ENCODE assay signal across 9 cellular contexts in the genomic region with DNA sequence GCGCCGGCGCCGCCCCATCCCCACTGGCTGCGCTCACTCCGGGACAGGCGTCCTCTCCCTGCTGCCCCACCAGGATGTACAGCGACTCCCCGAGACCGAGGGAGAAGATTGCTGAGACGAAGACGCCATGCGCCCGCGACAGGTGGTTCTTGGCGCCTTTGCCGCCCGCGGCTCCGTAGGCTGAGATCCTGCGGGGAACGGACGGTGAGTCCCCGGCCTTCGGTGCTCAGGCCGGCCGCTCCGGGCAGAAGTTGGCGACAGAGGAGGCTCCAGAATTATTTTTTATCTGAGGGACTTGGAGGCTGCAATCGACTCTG. TPM values are rescaled to one million over a fixed set of nuclear protein-coding genes. Genes with fewer than 3 reads are reported as not detected.
DNase-seq lines count a peak whose midpoint lies in the region; ATAC-seq and TF ChIP-seq lines count a peak whose summit lies in the region.
"Had no signal": no experiment of that assay in that cellular context is flagged by ENCODE, and none has a peak within 500 bp of the region (broad histone marks: within the 10 kb centered on the region; RNA-seq: fewer than 3 reads in every experiment).

No MANE protein-coding gene starts in this region.

- no peaks in the 10 kb centered on the region for H3K9me2 ChIP-seq in neural cell (ENCODE audit: insufficient read depth, low read length)

- no peaks in the 10 kb centered on the region for H3K79me1 ChIP-seq in IMR-90 (ENCODE audit: low read depth in 1 of 2, low read length in 2 of 2)

- TF ChIP-seq POLR2A in IMR-90 (IDR thresholded peaks at IDR 0.05; ENCODE audit: low read depth, low read length), result no peak

- no peak overlapping the region for H3K14ac ChIP-seq in IMR-90 (replicated peaks; ENCODE audit: low read depth, low read length)

- no peak for ATAC-seq in IMR-90 (ENCODE audit: low read depth)
- ATAC-seq in HG02981 (IDR thresholded peaks at IDR 0.05; ENCODE audit: unreplicated experiment), result no peak

- H3K4me1 ChIP-seq in CD4-positive, alpha-beta memory T cell (ENCODE audit: insufficient read depth, low read length), result peaks cover 27% of the 10 kb centered on the region
- H3K4me1 ChIP-seq in IMR-90 (ENCODE audit: control insufficient read depth, insufficient read depth, low read length), result peaks cover 8% of the 10 kb centered on the region; the same call in 1 of the 2 replicates

- no peaks in the 10 kb centered on the region for H3K36me3 ChIP-seq in CD4-positive, alpha-beta memory T cell (ENCODE audit: insufficient read depth, low read length)
- H3K36me3 ChIP-seq in IMR-90 (ENCODE audit: control insufficient read depth, insufficient read depth, low read length), result peaks cover 4% of the 10 kb centered on the region
- H3K36me3 ChIP-seq in neural cell (ENCODE audit: insufficient read depth, low read length), result no peaks in the 10 kb centered on the region

- H3K56ac ChIP-seq in IMR-90 (ENCODE audit: extremely low read depth, insufficient read depth, low read length), result no peak overlapping the region

- POLR2A ChIA-PET in CD4-positive, alpha-beta memory T cell (lab: Charles Lee; ENCODE audit: partially characterized antibody), result interaction anchor here (1.0 to 1.5 kb wide), 2 partner anchors 11 to 18 kb away, joined by 4 to 5 read pairs; no protein-coding TSS in a partner anchor
- POLR2A ChIA-PET in IMR-90 (lab: Charles Lee; ENCODE audit: unreplicated experiment), result no interaction called here

- dilution Hi-C loops in IMR-90 (cut with HindIII; ENCODE audit: low sequenced_read_pairs, unreplicated experiment), result no loop called here

- H4K20me1 ChIP-seq in IMR-90 (ENCODE audit: insufficient read depth, low read length) (no peaks in the 10 kb centered on the region), neural cell (ENCODE audit: insufficient read depth) (no peaks in the 10 kb centered on the region)

- peaks cover 6 to 33% (median 24%) of the 10 kb centered on the region in 4 donors for H3K4me1 Mint-ChIP-seq in CD4-positive, alpha-beta memory T cell

- H2BK5ac ChIP-seq in IMR-90 (ENCODE audit: low read depth, low read length, poor library complexity, severe bottlenecking), result no peak overlapping the region

- TF ChIP-seq RAD21 in IMR-90 (IDR thresholded peaks at IDR 0.05; ENCODE audit: low read length) (no peak), neural cell (conservative IDR thresholded peaks at IDR 0.05) (no peak)

- H3K4me2 ChIP-seq in IMR-90 (ENCODE audit: low read depth, low read length) (peak overlapping the region; percentile 57; the same call in 1 of the 2 replicates), neural cell (ENCODE audit: low read length) (no peak overlapping the region)

- no peak overlapping the region for H2AK5ac ChIP-seq in IMR-90 (ENCODE audit: low read depth, low read length)

- peak overlapping the region in 2 of 7 donors; percentile 6 to 65 for H3K27ac Mint-ChIP-seq in CD4-positive, alpha-beta memory T cell

- no peaks in the 10 kb centered on the region for H3F3A ChIP-seq in neural cell (ENCODE audit: insufficient read depth, low read length, poor library complexity, severe bottlenecking)

- no peak overlapping the region for H3K4ac ChIP-seq in IMR-90 (ENCODE audit: low read depth, low read length)

- no TSS peak for BruUV-seq in IMR-90 (replicated peaks; lab: Mats Ljungman, UMichigan)

- H2BK15ac ChIP-seq in IMR-90 (ENCODE audit: low read depth, low read length), result no peak overlapping the region

- no peak overlapping the region for H3K18ac ChIP-seq in IMR-90 (ENCODE audit: low read depth, low read length)

- H3K9me1 ChIP-seq in IMR-90 (ENCODE audit: insufficient read depth, low read length), result no peaks in the 10 kb centered on the region

- H3K4me3 ChIP-seq in CD4-positive, alpha-beta memory T cell (ENCODE audit: low read length in 2 of 2), result peak overlapping the region in 1 of 2 donors; percentile 52
- H3K4me3 ChIP-seq in IMR-90 (ENCODE audit: insufficient read depth, low read depth, low read length) (no peak overlapping the region), neural cell (ENCODE audit: low read length) (peak overlapping the region; percentile 52)

- no peak overlapping the region for H4K8ac ChIP-seq in IMR-90 (ENCODE audit: low read depth in 2 of 2, low read length in 2 of 2)

- peaks cover 0 to 3% of the 10 kb centered on the region in 2 donors for H3K36me3 Mint-ChIP-seq in CD4-positive, alpha-beta memory T cell

- peak in 2 of 5 donors; percentile 28 to 30 for DNase-seq in CD4-positive, alpha-beta memory T cell
- no peak for DNase-seq in IMR-90
- peak; percentile 10 for DNase-seq in dermis blood vessel endothelial cell
- DNase-seq in AG08395 (ENCODE audit: low spot score), result no peak
- DNase-seq in GM19238 (ENCODE audit: insufficient read length, low spot score), result no peak
- no peak for DNase-seq in stimulated activated CD4-positive, alpha-beta T cell treated with anti-CD3 and anti-CD28 coated beads, Interleukin-1b, Interleukin-23, amount 100 ng/mL, for 48 hours
- DNase-seq: NCI-H345 had no signal

- H3K9me3 ChIP-seq in CD4-positive, alpha-beta memory T cell (ENCODE audit: control insufficient read depth in 1 of 2, low read length in 2 of 2), result no peaks in the 10 kb centered on the region
- H3K9me3 ChIP-seq in IMR-90 (ENCODE audit: control insufficient read depth, insufficient read depth, low read length) (no peaks in the 10 kb centered on the region), neural cell (ENCODE audit: low read length) (no peaks in the 10 kb centered on the region)

- in situ Hi-C loops in IMR-90 (cut with MboI; ENCODE audit: low sequenced_read_pairs), result no loop called here

- H3K27ac ChIP-seq in CD4-positive, alpha-beta memory T cell (ENCODE audit: low read depth, low read length), result no peak overlapping the region
- no peak overlapping the region for H3K27ac ChIP-seq in IMR-90 (ENCODE audit: insufficient read depth, low read length)
- no peak overlapping the region for H3K27ac ChIP-seq in neural cell (ENCODE audit: low read length)

- H2BK20ac ChIP-seq in IMR-90 (ENCODE audit: low read depth, low read length), result no peak overlapping the region

- H2AFZ ChIP-seq in IMR-90 (replicated peaks; ENCODE audit: low read length, poor library complexity) (peak overlapping the region; percentile 75), neural cell (ENCODE audit: low read depth, low read length) (no peak overlapping the region)

- no peak overlapping the region for H4K5ac ChIP-seq in IMR-90 (ENCODE audit: low read depth, low read length)

- no peak overlapping the region for H2AK9ac ChIP-seq in IMR-90 (replicated peaks; ENCODE audit: low read depth, low read length, poor library complexity)

- H3K79me2 ChIP-seq in neural cell (replicated peaks; ENCODE audit: insufficient read depth, low read length), result no peaks in the 10 kb centered on the region

- no peak for TF ChIP-seq EP300 in neural cell (conservative IDR thresholded peaks at IDR 0.05; ENCODE audit: poor library complexity, severe bottlenecking)

- no peak for TF ChIP-seq CTCF in IMR-90 (conservative IDR thresholded peaks at IDR 0.05; ENCODE audit: low read depth, low read length)
- no peak for TF ChIP-seq CTCF in neural cell (IDR thresholded peaks at IDR 0.05; ENCODE audit: poor library complexity, severe bottlenecking)

- H3K27me3 ChIP-seq in CD4-positive, alpha-beta memory T cell (ENCODE audit: insufficient read depth, low read length), result peaks cover 17% of the 10 kb centered on the region
- H3K27me3 ChIP-seq in IMR-90 (ENCODE audit: control insufficient read depth, insufficient read depth, low read length) (peaks cover 38% of the 10 kb centered on the region), neural cell (ENCODE audit: insufficient read depth, low read depth, low read length) (peaks cover 68% of the 10 kb centered on the region)

- H3K23ac ChIP-seq in IMR-90 (ENCODE audit: low read depth, low read length), result no peak overlapping the region

- H3K27me3 Mint-ChIP-seq in CD4-positive, alpha-beta memory T cell, result peaks cover 10 to 13% of the 10 kb centered on the region in 2 donors

- H3K4me3 Mint-ChIP-seq in CD4-positive, alpha-beta memory T cell, result peak overlapping the region; percentile 81 to 86 (median 83)

- no peak overlapping the region for H3K9ac ChIP-seq in IMR-90 (ENCODE audit: low read depth, low read length)
- no peak overlapping the region for H3K9ac ChIP-seq in neural cell (ENCODE audit: low read length)

- CTCF ChIA-PET in CD4-positive, alpha-beta memory T cell (lab: Charles Lee; ENCODE audit: partially characterized antibody), result no interaction called here
- CTCF ChIA-PET in IMR-90 (lab: Yijun Ruan, JAX), result no interaction called here

- WGBS in IMR-90 (ENCODE audit: extremely low coverage in 2 of 2, insufficient read length in 1 of 2), 2 experiments, result 5% methylated on average over 18 of the region's 30 CpGs; no CpG with 5 or more reads in 1 of the 2 experiments

- no peak overlapping the region for H4K91ac ChIP-seq in IMR-90 (ENCODE audit: insufficient read depth, low read depth, low read length)

- no peak overlapping the region for H2BK120ac ChIP-seq in IMR-90 (ENCODE audit: low read depth, low read length)

- no peaks in the 10 kb centered on the region for H3K9me3 Mint-ChIP-seq in CD4-positive, alpha-beta memory T cell

- intact Hi-C loops in CD4-positive, alpha-beta memory T cell (cut with micrococcal nuclease), result loop anchor here (2.0 kb wide), 1 partner anchor 47 kb away; no protein-coding TSS in a partner anchor
- intact Hi-C loops in IMR-90 (cut with micrococcal nuclease), result no loop called here

RNA-seq across cellular contexts. Expression of gene LTK, which starts 1.6 kb away (rescaled TPM):
- total RNA-seq in CD4-positive, alpha-beta memory T cell, result 1 to 10 TPM; 3.7 to 3.8 TPM
- 1 to 10 TPM; 1.9 to 5.1 TPM for polyA plus RNA-seq in CD4-positive, alpha-beta memory T cell
- total RNA-seq in IMR-90 (2012; rRNA removed) (0.18 and 0.28 TPM in 2 replicates), dermis blood vessel endothelial cell (0.09 TPM in 1 of 2 replicates, not detected in the other)
- polyA plus RNA-seq in IMR-90 (2012; rRNA removed) (0.62 and 0.77 TPM in 2 replicates), neural cell (0.28 TPM in 1 of 2 replicates, not detected in the other)
- polyA plus RNA-seq in IMR-90 (2012; cell fraction: cytosol; rRNA removed), result 0.30 and 0.37 TPM in 2 replicates
- polyA plus RNA-seq in IMR-90 (2012; cell fraction: nucleus; rRNA removed; ENCODE audit: low replicate concordance), result 3.0 and 6.3 TPM in 2 replicates
- not detected in 2 replicates for polyA minus RNA-seq in neural cell

RNA-seq across cellular contexts. Expression of gene ITPKA, which starts 18.4 kb away (rescaled TPM):
- total RNA-seq in CD4-positive, alpha-beta memory T cell, result under 1 TPM in 1 of 2 experiments, not detected in 1; 0.36 TPM
- under 1 TPM; 0.23 to 0.46 TPM for polyA plus RNA-seq in CD4-positive, alpha-beta memory T cell
- total RNA-seq in IMR-90 (2012; rRNA removed) (1.1 and 1.4 TPM in 2 replicates), dermis blood vessel endothelial cell (0.56 and 0.68 TPM in 2 replicates)
- polyA plus RNA-seq in IMR-90 (2012; rRNA removed) (1.8 and 2.2 TPM in 2 replicates), neural cell (0.20 and 1.1 TPM in 2 replicates)
- 3.0 and 3.1 TPM in 2 replicates for polyA plus RNA-seq in IMR-90 (2012; cell fraction: cytosol; rRNA removed)
- polyA plus RNA-seq in IMR-90 (2012; cell fraction: nucleus; rRNA removed; ENCODE audit: low replicate concordance), result 3.0 and 7.3 TPM in 2 replicates
- polyA minus RNA-seq in neural cell, result 1.5 TPM in 1 of 2 replicates, not detected in the other

RNA-seq across cellular contexts. Expression of gene RPAP1, which starts 32.0 kb away (rescaled TPM):
- 10 to 100 TPM; 50.6 to 52.2 TPM for total RNA-seq in CD4-positive, alpha-beta memory T cell
- polyA plus RNA-seq in CD4-positive, alpha-beta memory T cell, result 10 to 100 TPM in 1 of 2 donors, 1 to 10 TPM in 1; 5.5 to 18.2 TPM
- total RNA-seq in IMR-90 (2012; rRNA removed) (9.1 and 9.4 TPM in 2 replicates), dermis blood vessel endothelial cell (35.9 and 68.0 TPM in 2 replicates)
- polyA plus RNA-seq in IMR-90 (2012; rRNA removed) (18.1 and 22.7 TPM in 2 replicates), neural cell (9.4 and 10.4 TPM in 2 replicates)
- polyA plus RNA-seq in IMR-90 (2012; cell fraction: cytosol; rRNA removed), result 13.5 and 18.3 TPM in 2 replicates
- 32.5 and 57.8 TPM in 2 replicates for polyA plus RNA-seq in IMR-90 (2012; cell fraction: nucleus; rRNA removed; ENCODE audit: low replicate concordance)
- 16.6 and 17.0 TPM in 2 replicates for polyA minus RNA-seq in neural cell

RNA-seq across cellular contexts. Expression of gene TYRO3, which starts 47.0 kb away (rescaled TPM):
- under 1 TPM; 0.17 to 0.36 TPM for total RNA-seq in CD4-positive, alpha-beta memory T cell
- polyA plus RNA-seq in CD4-positive, alpha-beta memory T cell, result under 1 TPM in 1 of 2 donors, not detected in 1; 0.11 TPM
- total RNA-seq in IMR-90 (2012; rRNA removed) (10.6 and 11.5 TPM in 2 replicates), dermis blood vessel endothelial cell (2.6 and 5.0 TPM in 2 replicates)
- polyA plus RNA-seq in IMR-90 (2012; rRNA removed) (15.1 and 18.4 TPM in 2 replicates), neural cell (11.6 and 12.1 TPM in 2 replicates)
- 3.8 and 10.2 TPM in 2 replicates for polyA plus RNA-seq in IMR-90 (2012; cell fraction: cytosol; rRNA removed)
- 10.8 and 15.1 TPM in 2 replicates for polyA plus RNA-seq in IMR-90 (2012; cell fraction: nucleus; rRNA removed; ENCODE audit: low replicate concordance)
- polyA minus RNA-seq in neural cell, result 14.4 and 14.5 TPM in 2 replicates
